In the genomic region with DNA sequence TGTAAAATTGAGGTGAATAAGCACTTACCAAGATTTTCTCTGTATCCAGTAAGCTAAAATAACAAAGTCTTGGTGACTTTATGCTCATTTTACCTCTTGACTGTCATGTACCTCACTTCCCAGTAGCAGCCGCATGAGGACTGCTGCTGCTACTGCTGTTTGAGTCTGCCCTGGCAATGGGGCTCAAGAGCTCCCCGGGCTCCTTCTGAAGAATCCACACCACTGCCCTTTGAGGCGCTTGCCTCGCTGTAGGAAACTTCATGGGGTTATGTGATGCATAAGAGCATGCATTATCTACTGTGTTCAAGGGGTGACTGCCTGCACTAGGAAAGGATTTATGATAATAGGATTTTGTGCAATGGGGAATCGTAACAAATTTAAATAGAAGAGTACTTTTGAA, we compare ENCODE assay signal across 16 cellular contexts.
"Had no signal": no experiment of that assay in that cellular context is flagged by ENCODE, and none has a peak within 500 bp of the region (broad histone marks: within the 10 kb centered on the region; RNA-seq: fewer than 3 reads in every experiment).

No MANE protein-coding gene starts in this region.

- H3K4me3 Mint-ChIP-seq: activated CD4-positive, alpha-beta memory T cell treated with anti-CD3 and anti-CD28 coated beads, Interleukin-2, amount 10 ng/mL, durations not matched to agents 7 days and 5 days; activated naive CD8-positive, alpha-beta T cell; stimulated activated naive CD8-positive, alpha-beta T cell treated with anti-CD3 and anti-CD28 coated beads, Interleukin-15, amount 100 ng/mL, for 72 hours had no signal

- DNase-seq: activated CD4-positive, alpha-beta memory T cell treated with anti-CD3 and anti-CD28 coated beads, Interleukin-2, amount 10 ng/mL, durations not matched to agents 7 days and 5 days; activated CD4-positive, CD25-positive, alpha-beta regulatory T cell treated with anti-CD3 and anti-CD28 coated beads, Interleukin-2, amount 50 U/mL, for 72 hours; activated gamma-delta T cell; activated T-cell treated with anti-CD3 and anti-CD28 coated beads, Interleukin-2, amount 50 U/mL, for 48 hours; brain microvascular endothelial cell; foreskin keratinocyte; head of caudate nucleus; islet precursor cell; left ventricle myocardium superior; ovary; stimulated activated CD4-positive, alpha-beta T cell treated with anti-CD3 and anti-CD28 coated beads, Interleukin-2, amount 100 ng/mL, for 48 hours; stimulated activated CD8-positive, alpha-beta memory T cell treated with anti-CD3 and anti-CD28 coated beads, Interleukin-4, amount 100 ng/mL, for 48 hours; stimulated activated naive CD8-positive, alpha-beta T cell treated with anti-CD3 and anti-CD28 coated beads, Interleukin-15, amount 100 ng/mL, for 72 hours; T-helper 2 cell; testis had no signal

- ATAC-seq: foreskin keratinocyte; left ventricle myocardium superior; stimulated activated naive CD8-positive, alpha-beta T cell treated with anti-CD3 and anti-CD28 coated beads, Interleukin-15, amount 100 ng/mL, for 72 hours had no signal

- H3K27ac Mint-ChIP-seq: activated CD4-positive, alpha-beta memory T cell treated with anti-CD3 and anti-CD28 coated beads, Interleukin-2, amount 10 ng/mL, durations not matched to agents 7 days and 5 days; activated naive CD8-positive, alpha-beta T cell; stimulated activated naive CD8-positive, alpha-beta T cell treated with anti-CD3 and anti-CD28 coated beads, Interleukin-15, amount 100 ng/mL, for 72 hours had no signal

- H3K36me3 Mint-ChIP-seq: activated naive CD8-positive, alpha-beta T cell had no signal

- H3K27me3 Mint-ChIP-seq: activated CD4-positive, alpha-beta memory T cell treated with anti-CD3 and anti-CD28 coated beads, Interleukin-2, amount 10 ng/mL, durations not matched to agents 7 days and 5 days; activated naive CD8-positive, alpha-beta T cell had no signal

- H3K9me3 Mint-ChIP-seq: activated CD4-positive, alpha-beta memory T cell treated with anti-CD3 and anti-CD28 coated beads, Interleukin-2, amount 10 ng/mL, durations not matched to agents 7 days and 5 days; stimulated activated naive CD8-positive, alpha-beta T cell treated with anti-CD3 and anti-CD28 coated beads, Interleukin-15, amount 100 ng/mL, for 72 hours had no signal
